ENCODE assay signal across 16 cellular contexts in the genomic region with DNA sequence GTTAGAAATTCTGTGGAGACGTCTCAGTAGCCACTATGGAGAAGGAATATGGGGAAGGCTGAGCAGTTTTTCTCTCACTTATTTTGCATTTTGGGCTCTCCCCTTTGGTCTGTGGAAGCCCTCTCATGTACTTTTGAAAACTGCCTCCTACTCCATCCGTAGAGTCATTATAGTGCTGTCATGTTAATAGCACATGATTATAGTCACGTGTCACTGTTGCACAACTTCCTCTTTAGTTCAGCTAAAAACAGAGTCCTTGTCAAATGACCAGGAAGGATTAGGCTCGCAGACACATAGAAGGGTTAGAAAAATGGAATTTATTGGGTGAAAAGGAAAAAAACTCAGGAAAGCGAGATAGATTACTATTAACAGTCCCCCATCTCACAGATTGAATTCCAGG.
DNase-seq lines count a peak whose midpoint lies in the region; ATAC-seq and TF ChIP-seq lines count a peak whose summit lies in the region.
"Had no signal": no experiment of that assay in that cellular context is flagged by ENCODE, and none has a peak within 500 bp of the region (broad histone marks: within the 10 kb centered on the region; RNA-seq: fewer than 3 reads in every experiment).

No MANE protein-coding gene starts in this region.

- peaks cover 0 to 83% (median 0%) of the 10 kb centered on the region in 11 experiments; a peak in 6 of 22 replicates for H3K9me3 ChIP-seq in BLaER1 treated with 17β-estradiol and CSF1 and Interleukin-3, amounts not matched to agents 10 nM and 100 nM (replicated peaks in 1 of 11)
- H3K9me3 ChIP-seq in upper lobe of right lung, result no peaks in the 10 kb centered on the region
- H3K9me3 ChIP-seq: BLaER1 had no signal

- in situ Hi-C loops in SK-MEL-5 (cut with HindIII; ENCODE audit: low pct_unique_long_range_greater_than_20kb, low sequenced_read_pairs), result no loop called here

- ATAC-seq in upper lobe of right lung, result no peak
- ATAC-seq: HCT116 had no signal

- peaks cover 0 to 46% (median 13%) of the 10 kb centered on the region in 10 experiments; a peak in 10 of 20 replicates for H3K4me1 ChIP-seq in BLaER1 treated with 17β-estradiol and CSF1 and Interleukin-3, amounts not matched to agents 10 nM and 100 nM
- no peaks in the 10 kb centered on the region for H3K4me1 ChIP-seq in upper lobe of right lung
- H3K4me1 ChIP-seq: BLaER1 had no signal

- H3K27ac ChIP-seq in BLaER1 treated with 17β-estradiol and CSF1 and Interleukin-3, amounts not matched to agents 10 nM and 100 nM, result peak overlapping the region in 6 of 11 experiments; percentile 44 to 91 (median 78); a peak in 12 of 22 replicates
- H3K27ac ChIP-seq in upper lobe of right lung, result no peak overlapping the region
- H3K27ac ChIP-seq: BLaER1 had no signal

- no peaks in the 10 kb centered on the region for H3K36me3 ChIP-seq in BLaER1 treated with 17β-estradiol and CSF1 and Interleukin-3, amounts not matched to agents 10 nM and 100 nM
- H3K36me3 ChIP-seq in upper lobe of right lung, result no peaks in the 10 kb centered on the region
- H3K36me3 ChIP-seq: BLaER1 had no signal

- peak overlapping the region in 4 of 11 experiments; percentile 20 to 72 (median 65); a peak in 6 of 22 replicates for H3K9ac ChIP-seq in BLaER1 treated with 17β-estradiol and CSF1 and Interleukin-3, amounts not matched to agents 10 nM and 100 nM
- H3K9ac ChIP-seq: BLaER1 had no signal

- H3K4me2 ChIP-seq in BLaER1 treated with 17β-estradiol and CSF1 and Interleukin-3, amounts not matched to agents 10 nM and 100 nM, result peak overlapping the region in 7 of 11 experiments; percentile 5 to 61 (median 49); a peak in 12 of 22 replicates
- H3K4me2 ChIP-seq: BLaER1 had no signal

- intact Hi-C loops in upper lobe of right lung (cut with DNase I), result no loop called here

- H3K4me3 ChIP-seq in BLaER1 treated with 17β-estradiol and CSF1 and Interleukin-3, amounts not matched to agents 10 nM and 100 nM, result peak overlapping the region in 2 of 10 experiments; percentile 2 to 10; a peak in 2 of 20 replicates
- H3K4me3 ChIP-seq in upper lobe of right lung, result no peak overlapping the region
- H3K4me3 ChIP-seq: BLaER1 had no signal

- DNase-seq in CMK (ENCODE audit: low read depth), result peak; percentile 3
- peak; percentile 60 for DNase-seq in MV-4-11 (lab: John Stamatoyannopoulos, UW)
- DNase-seq in SK-MEL-5 (ENCODE audit: low read depth, low spot score), result peak; percentile 6
- DNase-seq in KG1 (lab: John Stamatoyannopoulos, UW), result no peak
- DNase-seq in upper lobe of right lung, result no peak
- no peak for DNase-seq in activated T-cell treated with anti-CD3 and anti-CD28 coated beads, Interleukin-2, amount 50 U/mL, for 1 hour
- DNase-seq in D341Med (ENCODE audit: low spot score), result no peak
- DNase-seq: AML-193; CD4-positive, alpha-beta T cell; DMS153; DMS79 treated with DMSO at 0.1 percent for 48 hours; EL; GOT3 had no signal

- no peaks in the 10 kb centered on the region for H4K20me1 ChIP-seq in BLaER1 treated with 17β-estradiol and CSF1 and Interleukin-3, amounts not matched to agents 10 nM and 100 nM
- H4K20me1 ChIP-seq: BLaER1 had no signal

- H3K27me3 ChIP-seq in BLaER1 treated with 17β-estradiol and CSF1 and Interleukin-3, amounts not matched to agents 10 nM and 100 nM, result peaks cover 31 to 90% (median 80%) of the 10 kb centered on the region in 11 experiments
- no peaks in the 10 kb centered on the region for H3K27me3 ChIP-seq in upper lobe of right lung

- no peak for TF ChIP-seq CTCF in upper lobe of right lung (IDR thresholded peaks at IDR 0.05)

Comparison
In these comparisons a context has a peak if more than half of its experiments do, and no peak if none do; other contexts are left out.
1. DNase-seq: peak in CMK (single experiment), MV-4-11 (single experiment) and SK-MEL-5 (single experiment); none in KG1 (single experiment), upper lobe of right lung (single experiment), activated T-cell treated with anti-CD3 and anti-CD28 coated beads, Interleukin-2, amount 50 U/mL, for 1 hour (single experiment) and D341Med (single experiment).